In the genomic region with DNA sequence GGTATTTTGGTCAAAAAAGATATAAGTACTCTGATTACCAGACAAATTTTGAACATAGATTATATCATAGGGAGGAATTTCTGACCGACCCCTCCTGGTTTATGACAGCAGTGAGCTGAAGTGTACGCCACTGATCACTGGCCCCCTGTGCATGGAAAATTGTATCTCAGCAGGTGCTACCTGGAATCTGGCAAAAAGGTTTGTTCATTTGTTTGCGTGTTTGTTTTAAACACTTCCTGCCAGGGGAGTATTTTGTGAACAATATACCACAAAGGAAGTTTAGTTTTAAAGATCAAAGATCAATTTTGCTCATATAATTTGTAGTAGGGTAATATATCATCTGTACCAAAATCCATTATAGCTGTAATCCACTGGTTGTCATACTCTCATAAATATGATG, we compare ENCODE assay signal across 24 cellular contexts.
DNase-seq lines count a peak whose midpoint lies in the region; ATAC-seq and TF ChIP-seq lines count a peak whose summit lies in the region.
"Had no signal": no experiment of that assay in that cellular context is flagged by ENCODE, and none has a peak within 500 bp of the region (broad histone marks: within the 10 kb centered on the region; RNA-seq: fewer than 3 reads in every experiment).

No MANE protein-coding gene starts in this region.

- H3K4me1 ChIP-seq in upper lobe of left lung: no peaks in the 10 kb centered on the region
- H3K4me1 ChIP-seq: pancreas, tibial nerve had no signal

- H3K27me3 ChIP-seq in upper lobe of left lung: no peaks in the 10 kb centered on the region
- H3K27me3 ChIP-seq: hepatocyte, pancreas, tibial nerve had no signal

- no peak overlapping the region for H3K4me3 ChIP-seq in upper lobe of left lung
- H3K4me3 ChIP-seq: hepatocyte, pancreas, smooth muscle cell, tibial nerve had no signal

- no peak for TF ChIP-seq CTCF in upper lobe of left lung (IDR thresholded peaks at IDR 0.05)

- no peak for TF ChIP-seq EP300 in upper lobe of left lung (IDR thresholded peaks at IDR 0.05)

- peak; percentile 25 for DNase-seq in COLO668 (lab: John Stamatoyannopoulos, UW; ENCODE audit: unreplicated experiment)
- DNase-seq in NCI-H1092 (lab: John Stamatoyannopoulos, UW): peak; percentile 27
- DNase-seq in NCI-H2029 treated with DMSO at 0.1 percent for 48 hours (lab: John Stamatoyannopoulos, UW): peak; percentile 56
- DNase-seq in NCI-H748 treated with DMSO at 0.1 percent for 48 hours (lab: John Stamatoyannopoulos, UW): peak; percentile 71
- no peak for DNase-seq in NK-92 (lab: John Stamatoyannopoulos, UW; ENCODE audit: unreplicated experiment)
- DNase-seq in epidermal melanocyte (ENCODE audit: insufficient read length, low spot score): no peak
- DNase-seq in SIG-M5 (lab: John Stamatoyannopoulos, UW): no peak
- no peak for DNase-seq in upper lobe of left lung
- DNase-seq: activated CD4-positive, alpha-beta T cell treated with anti-CD3 and anti-CD28 coated beads for 4 hours; activated naive CD4-positive, alpha-beta T cell; activated T-cell treated with anti-CD3 and anti-CD28 coated beads, Interleukin-2, amount 50 U/mL, for 48 hours; CD8-positive, alpha-beta memory T cell; H7; NCI-H1694; NCI-H524; pancreas; retina; stimulated activated CD4-positive, alpha-beta T cell treated with anti-CD3 and anti-CD28 coated beads, Interleukin-1b, Interleukin-23, amount 100 ng/mL, for 48 hours; stimulated activated CD8-positive, alpha-beta memory T cell treated with anti-CD3 and anti-CD28 coated beads, Interleukin-4, amount 100 ng/mL, for 48 hours; stimulated activated naive CD8-positive, alpha-beta T cell treated with anti-CD3 and anti-CD28 coated beads, Interleukin-15, amount 100 ng/mL, for 72 hours had no signal

- no peaks in the 10 kb centered on the region for H3K36me3 ChIP-seq in upper lobe of left lung
- H3K36me3 ChIP-seq: pancreas, tibial nerve had no signal

- no peak for TF ChIP-seq POLR2A in upper lobe of left lung (IDR thresholded peaks at IDR 0.05)

- H3K27ac ChIP-seq in upper lobe of left lung: no peak overlapping the region
- H3K27ac ChIP-seq: hepatocyte, pancreas, tibial nerve had no signal

- peaks cover 0 to 5% (median 1%) of the 10 kb centered on the region in 4 donors for H3K9me3 ChIP-seq in upper lobe of left lung
- H3K9me3 ChIP-seq: pancreas had no signal

- 58 to 65% methylated on average over 3 of the region's 3 CpGs for WGBS in upper lobe of left lung, 2 donors

- ATAC-seq in upper lobe of left lung (ENCODE audit: low FRiP score in 2 of 2): no peak
- ATAC-seq: pancreas; SK-N-SH treated with all-trans-retinoic acid at 6 μM for 48 hours; stimulated activated naive CD8-positive, alpha-beta T cell treated with anti-CD3 and anti-CD28 coated beads, Interleukin-15, amount 100 ng/mL, for 72 hours had no signal

Comparison
In these comparisons a context has a peak if more than half of its experiments do, and no peak if none do; other contexts are left out.
1. DNase-seq: peak in COLO668 (single experiment), NCI-H1092 (single experiment), NCI-H2029 treated with DMSO at 0.1 percent for 48 hours (single experiment) and NCI-H748 treated with DMSO at 0.1 percent for 48 hours (single experiment); none in NK-92 (single experiment), epidermal melanocyte (single experiment), SIG-M5 (single experiment) and upper lobe of left lung (0 of 2).